Comparison of ENCODE assay signal across 1 cellular context in the genomic region with DNA sequence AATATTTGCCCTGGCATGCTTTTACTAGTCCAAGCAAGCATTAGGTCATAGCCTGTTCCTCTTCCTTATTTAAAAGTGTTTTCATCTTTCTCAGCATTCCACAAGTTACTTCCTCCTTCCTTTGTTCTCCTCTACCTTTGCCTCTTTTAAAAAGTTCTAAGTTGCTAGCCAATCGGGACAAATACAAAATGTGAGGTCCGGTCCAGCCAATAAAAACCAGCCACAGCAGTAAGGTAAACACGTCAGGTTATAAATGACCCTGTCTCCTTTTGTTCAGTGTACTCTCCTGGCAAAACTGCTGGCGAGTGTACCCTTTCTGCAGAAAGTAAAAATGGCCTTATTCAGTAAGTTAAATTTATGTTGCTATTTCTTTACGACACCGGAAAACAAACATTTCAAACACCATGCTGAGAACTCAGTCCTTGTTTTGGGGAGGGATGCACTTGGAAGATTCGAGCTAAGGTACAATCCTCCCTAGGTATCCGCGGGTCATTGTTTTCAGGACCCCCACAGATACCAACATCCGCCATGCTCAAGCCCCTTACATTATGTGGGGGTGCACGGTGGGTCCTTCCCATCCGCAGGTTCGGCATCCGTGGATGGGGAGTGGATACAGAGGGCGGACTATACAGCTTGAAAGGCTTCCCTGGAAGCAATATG.
TF ChIP-seq lines count a peak whose summit lies in the region.

No MANE protein-coding gene starts in this region.

TF ChIP-seq in WTC11, 78 proteins besides CTCF, POLR2A, EP300 and RAD21:
- TF ChIP-seq, protein P1, sequence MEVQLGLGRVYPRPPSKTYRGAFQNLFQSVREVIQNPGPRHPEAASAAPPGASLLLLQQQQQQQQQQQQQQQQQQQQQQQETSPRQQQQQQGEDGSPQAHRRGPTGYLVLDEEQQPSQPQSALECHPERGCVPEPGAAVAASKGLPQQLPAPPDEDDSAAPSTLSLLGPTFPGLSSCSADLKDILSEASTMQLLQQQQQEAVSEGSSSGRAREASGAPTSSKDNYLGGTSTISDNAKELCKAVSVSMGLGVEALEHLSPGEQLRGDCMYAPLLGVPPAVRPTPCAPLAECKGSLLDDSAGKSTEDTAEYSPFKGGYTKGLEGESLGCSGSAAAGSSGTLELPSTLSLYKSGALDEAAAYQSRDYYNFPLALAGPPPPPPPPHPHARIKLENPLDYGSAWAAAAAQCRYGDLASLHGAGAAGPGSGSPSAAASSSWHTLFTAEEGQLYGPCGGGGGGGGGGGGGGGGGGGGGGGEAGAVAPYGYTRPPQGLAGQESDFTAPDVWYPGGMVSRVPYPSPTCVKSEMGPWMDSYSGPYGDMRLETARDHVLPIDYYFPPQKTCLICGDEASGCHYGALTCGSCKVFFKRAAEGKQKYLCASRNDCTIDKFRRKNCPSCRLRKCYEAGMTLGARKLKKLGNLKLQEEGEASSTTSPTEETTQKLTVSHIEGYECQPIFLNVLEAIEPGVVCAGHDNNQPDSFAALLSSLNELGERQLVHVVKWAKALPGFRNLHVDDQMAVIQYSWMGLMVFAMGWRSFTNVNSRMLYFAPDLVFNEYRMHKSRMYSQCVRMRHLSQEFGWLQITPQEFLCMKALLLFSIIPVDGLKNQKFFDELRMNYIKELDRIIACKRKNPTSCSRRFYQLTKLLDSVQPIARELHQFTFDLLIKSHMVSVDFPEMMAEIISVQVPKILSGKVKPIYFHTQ (CRISPR knock-in tag; IDR thresholded peaks at IDR 0.05): 0 out of 2 replicates have a peak, but pooled peaks have one; percentile 56
